Comparison of ENCODE assay signal across 9 cellular contexts in the genomic region with DNA sequence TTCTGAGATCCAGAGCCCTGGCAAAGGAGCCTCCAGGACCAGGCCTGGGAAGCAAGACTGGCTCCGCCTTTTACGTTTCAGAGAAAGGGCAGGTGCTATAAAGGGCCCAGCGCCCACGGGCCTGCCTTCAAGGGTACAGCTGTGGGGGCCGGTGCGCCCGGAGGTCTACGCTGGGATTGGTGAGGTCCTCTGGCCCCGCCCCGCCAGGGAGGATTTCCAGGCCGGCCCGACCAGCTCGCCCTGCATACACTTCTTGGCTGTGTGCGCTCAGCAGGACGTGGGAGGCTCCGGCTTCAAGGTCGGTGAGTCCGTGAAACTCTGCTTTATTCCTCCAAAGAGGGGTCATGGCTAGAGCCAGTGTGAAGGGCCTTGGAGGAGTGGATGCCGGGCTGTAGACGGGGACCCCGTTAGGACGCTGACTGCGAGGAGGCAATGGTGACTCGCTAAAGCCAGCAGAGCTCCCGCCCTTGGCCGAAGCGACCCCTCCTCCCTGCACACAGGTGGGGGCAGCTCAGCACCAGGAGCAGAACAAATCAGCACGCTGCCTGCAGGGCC. TPM values are rescaled to one million over a fixed set of nuclear protein-coding genes. Genes with fewer than 3 reads are reported as not detected.
DNase-seq lines count a peak whose midpoint lies in the region; ATAC-seq and TF ChIP-seq lines count a peak whose summit lies in the region.
"Had no signal": no experiment of that assay in that cellular context is flagged by ENCODE, and none has a peak within 500 bp of the region (broad histone marks: within the 10 kb centered on the region; RNA-seq: fewer than 3 reads in every experiment).

A gene (plus strand): TSS at position 243 of the 555 bp plus-strand sequence. CDS start 17,811 bp downstream, outside the sequence.

- H3K9ac ChIP-seq in NT2/D1 (ENCODE audit: insufficient read length, low read depth): peak within 1 kb of the TSS; percentile 75
- peak within 1 kb of the TSS in 1 of 2 donors; percentile 19 for H3K9ac ChIP-seq in mucosa of rectum (ENCODE audit: low read depth in 1 of 2, low read length in 2 of 2)

- no peak within 1 kb of the TSS for H3K27ac ChIP-seq in mucosa of rectum (ENCODE audit: low read depth in 2 of 2, low read length in 2 of 2)

- CTCF ChIA-PET in AG04449 (lab: Yijun Ruan, JAX): interaction anchor here (1.0 kb wide), 1 partner anchor 38 kb away, joined by 5 read pairs; no protein-coding TSS in a partner anchor

- H3K27me3 ChIP-seq in NT2/D1 (ENCODE audit: insufficient read depth, insufficient read length) (no peaks in the 10 kb centered on the region), mucosa of rectum (ENCODE audit: control insufficient read depth in 2 of 2, insufficient read depth in 2 of 2, low read length in 2 of 2) (no peaks in the 10 kb centered on the region)

- H3K36me3 ChIP-seq in NT2/D1 (ENCODE audit: insufficient read depth, insufficient read length, low read length) (peaks cover 5% of the 10 kb centered on the region), mucosa of rectum (ENCODE audit: control insufficient read depth in 2 of 2, insufficient read depth in 2 of 2, low read length in 2 of 2) (no peaks in the 10 kb centered on the region)

- DNase-seq in AG04449 (ENCODE audit: low read depth, low spot score) (no peak), NT2/D1 (ENCODE audit: low read depth, low spot score) (no peak), fibroblast of the aortic adventitia (ENCODE audit: low read depth) (peak; percentile 24), HCEC 1CT (no peak), SIG-M5 (lab: John Stamatoyannopoulos, UW) (no peak)
- no peak for DNase-seq in activated effector memory CD4-positive, alpha-beta T cell treated with anti-CD3 and anti-CD28 coated beads, Interleukin-2, amount 50 U/mL, for 16 hours
- DNase-seq: activated effector memory CD4-positive, alpha-beta T cell treated with Interleukin-2 at 50 U/mL for 16 hours had no signal

- peaks cover 3% of the 10 kb centered on the region for H3K4me1 ChIP-seq in NT2/D1 (ENCODE audit: insufficient read depth, insufficient read length)
- H3K4me1 ChIP-seq in mucosa of rectum (ENCODE audit: control insufficient read depth in 2 of 2, insufficient read depth in 2 of 2, low read length in 2 of 2): no peaks in the 10 kb centered on the region

- 0 out of 2 replicates have a peak within 1 kb of the TSS, but pooled peaks have one; percentile 1 for H3K4me3 ChIP-seq in AG04449 (ENCODE audit: low read depth, low read length)
- H3K4me3 ChIP-seq in NT2/D1 (ENCODE audit: insufficient read length, low read depth): peak within 1 kb of the TSS; percentile 39
- peak within 1 kb of the TSS; percentile 22 for H3K4me3 ChIP-seq in fibroblast of the aortic adventitia (ENCODE audit: low read depth, low read length)
- peak within 1 kb of the TSS; percentile 46 to 64 for H3K4me3 ChIP-seq in mucosa of rectum (ENCODE audit: low read length in 2 of 2)

- TF ChIP-seq CTCF in AG04449 (IDR thresholded peaks at IDR 0.05; ENCODE audit: insufficient read depth, low read length, missing control alignments) (no peak), fibroblast of the aortic adventitia (IDR thresholded peaks at IDR 0.05; ENCODE audit: insufficient read depth, low read length) (no peak)

- no peak for ATAC-seq in GM18870 (IDR thresholded peaks at IDR 0.05; ENCODE audit: unreplicated experiment)

- no peaks in the 10 kb centered on the region for H3K9me3 ChIP-seq in NT2/D1 (ENCODE audit: insufficient read depth, low read length)
- no peaks in the 10 kb centered on the region for H3K9me3 ChIP-seq in mucosa of rectum (ENCODE audit: control insufficient read depth in 2 of 2, low read length in 2 of 2)

- POLR2A ChIA-PET in AG04449 (lab: Yijun Ruan, JAX): no interaction called here

RNA-seq across cellular contexts. Expression of the gene that starts here (rescaled TPM):
- total RNA-seq in fibroblast of the aortic adventitia (ENCODE audit: low replicate concordance): 1.4 TPM in 1 of 2 replicates, not detected in the other

Comparison
In these comparisons a context has a peak if more than half of its experiments do, and no peak if none do; other contexts are left out.
1. H3K4me3 ChIP-seq: peak in every context shown above with its lines; median percentile 55 in mucosa of rectum; 39 in NT2/D1; 22 in fibroblast of the aortic adventitia; 1 in AG04449.